1 cellular context compared by ENCODE assay signal in genomic region chr7:1942704-1943294, GRCh38.
TF ChIP-seq lines count a peak whose summit lies in the region.

No MANE protein-coding gene starts in this region.

TF ChIP-seq in WTC11, 78 proteins besides CTCF, POLR2A, EP300 and RAD21 (continued from another document):
- no peak for TF ChIP-seq ZNF281 (CRISPR knock-in tag; IDR thresholded peaks at IDR 0.05)
- no peak for TF ChIP-seq MYBL2 (CRISPR knock-in tag; IDR thresholded peaks at IDR 0.05)
- TF ChIP-seq MAX (CRISPR knock-in tag; IDR thresholded peaks at IDR 0.05) = no peak
- no peak for TF ChIP-seq ARID4B (CRISPR knock-in tag; IDR thresholded peaks at IDR 0.05; ENCODE audit: borderline replicate concordance)
- TF ChIP-seq ZNF317 (CRISPR knock-in tag; IDR thresholded peaks at IDR 0.05; ENCODE audit: borderline replicate concordance, low read depth) = no peak
- TF ChIP-seq MLX (CRISPR knock-in tag; IDR thresholded peaks at IDR 0.05) = no peak
- no peak for TF ChIP-seq NR3C1 (CRISPR knock-in tag; conservative IDR thresholded peaks at IDR 0.05; ENCODE audit: low read depth)
- no peak for TF ChIP-seq NFATC4 (CRISPR knock-in tag; IDR thresholded peaks at IDR 0.05)
- TF ChIP-seq ZNF425 (CRISPR knock-in tag; conservative IDR thresholded peaks at IDR 0.05) = no peak
- no peak for TF ChIP-seq TCF7 (CRISPR knock-in tag; IDR thresholded peaks at IDR 0.05; ENCODE audit: low read depth)
- no peak for TF ChIP-seq JUN (CRISPR knock-in tag; IDR thresholded peaks at IDR 0.05)
- TF ChIP-seq CDX4 (CRISPR knock-in tag; IDR thresholded peaks at IDR 0.05; ENCODE audit: borderline replicate concordance) = no peak
- no peak for TF ChIP-seq JAZF1 (CRISPR knock-in tag; IDR thresholded peaks at IDR 0.05)
